Comparison of ENCODE assay signal across 1 cellular context in genomic region chr3:178260887-178261286, GRCh38.
A peak's percentile ranks its signal among the peaks of the same experiment; 100 is the strongest.
TF ChIP-seq lines count a peak whose summit lies in the region.

No MANE protein-coding gene starts in this region.

TF ChIP-seq in K562, 482 proteins besides CTCF, POLR2A, EP300 and RAD21 (continued from another document and continues in another):
- TF ChIP-seq ZBTB11 (CRISPR knock-in tag; IDR thresholded peaks at IDR 0.05): 0 out of 6 replicates have a peak, but pooled peaks of 1 of the 3 experiments have one; percentile 28
- TF ChIP-seq ZNF764 (CRISPR knock-in tag; IDR thresholded peaks at IDR 0.05; ENCODE audit: low read depth): no peak
- no peak for TF ChIP-seq TCF7 (IDR thresholded peaks at IDR 0.05; ENCODE audit: borderline replicate concordance)
- peak; percentile 25; the same call in 1 of the 2 replicates for TF ChIP-seq MGA (IDR thresholded peaks at IDR 0.05)
- peak; percentile 25; the same call in 1 of the 2 replicates for TF ChIP-seq JUN (IDR thresholded peaks at IDR 0.05; ENCODE audit: borderline replicate concordance, low read depth, low read length)
- TF ChIP-seq JUN (CRISPR knock-in tag; IDR thresholded peaks at IDR 0.05; ENCODE audit: borderline replicate concordance): no peak
- no peak for TF ChIP-seq HMG20B (CRISPR knock-in tag; IDR thresholded peaks at IDR 0.05)
- TF ChIP-seq PHB2 (IDR thresholded peaks at IDR 0.05; ENCODE audit: low read depth): no peak
- TF ChIP-seq NCOR1 (IDR thresholded peaks at IDR 0.05): peak; percentile 92
- no peak for TF ChIP-seq ZBTB12 (CRISPR knock-in tag; IDR thresholded peaks at IDR 0.05)
- peak; percentile 93 for TF ChIP-seq DPF2 (IDR thresholded peaks at IDR 0.05)
- TF ChIP-seq U2AF2 (optimal IDR thresholded peaks at IDR 0.05; ENCODE audit: low read depth, low read length): no peak
- TF ChIP-seq POLR2B (IDR thresholded peaks at IDR 0.05; ENCODE audit: low read depth, partially characterized antibody): no peak
- peak; percentile 69 for TF ChIP-seq NFIC (IDR thresholded peaks at IDR 0.05)
- TF ChIP-seq ZNF407 (IDR thresholded peaks at IDR 0.05; ENCODE audit: low read depth): no peak
- peak; percentile 75; the same call in 1 of the 2 replicates for TF ChIP-seq GATAD2B (IDR thresholded peaks at IDR 0.05; ENCODE audit: borderline replicate concordance)
- no peak for TF ChIP-seq MCM2 (IDR thresholded peaks at IDR 0.05; ENCODE audit: low read depth)
- no peak for TF ChIP-seq RBBP5 (IDR thresholded peaks at IDR 0.05; ENCODE audit: borderline replicate concordance, insufficient read depth, low read length, poor library complexity, severe bottlenecking)
- TF ChIP-seq NFIX (CRISPR knock-in tag; IDR thresholded peaks at IDR 0.05; ENCODE audit: low read depth): no peak
- peak; percentile 85 for TF ChIP-seq SOX6 (IDR thresholded peaks at IDR 0.05)
- TF ChIP-seq AFF1 (IDR thresholded peaks at IDR 0.05; ENCODE audit: low read depth in 1 of 2, partially characterized antibody in 2 of 2): peak in 1 of 2 experiments; percentile 58
- TF ChIP-seq SMAD2 (IDR thresholded peaks at IDR 0.05; ENCODE audit: low read depth, low read length): no peak
- TF ChIP-seq MEF2D (tag; conservative IDR thresholded peaks at IDR 0.05; ENCODE audit: low read depth): 0 out of 2 replicates have a peak, but pooled peaks have one; percentile 30
- TF ChIP-seq ZNF239 (CRISPR knock-in tag; IDR thresholded peaks at IDR 0.05): no peak
